13 cellular contexts compared by ENCODE assay signal in genomic region chr17:28346199-28346580, GRCh38. TPM values are rescaled to one million over a fixed set of nuclear protein-coding genes. Genes with fewer than 3 reads are reported as not detected.
A peak's percentile ranks its signal among the peaks of the same experiment; 100 is the strongest.
DNase-seq lines count a peak whose midpoint lies in the region; ATAC-seq, FAIRE-seq and TF ChIP-seq lines count a peak whose summit lies in the region.
"Had no signal": no experiment of that assay in that cellular context is flagged by ENCODE, and none has a peak within 500 bp of the region (broad histone marks: within the 10 kb centered on the region; RNA-seq: fewer than 3 reads in every experiment).

No MANE protein-coding gene starts in this region.

- peaks cover 27% of the 10 kb centered on the region for H3K36me3 Mint-ChIP-seq in astrocyte (ENCODE audit: low read depth, unreplicated experiment)

- no peaks in the 10 kb centered on the region for H3K9me1 ChIP-seq in keratinocyte (ENCODE audit: control insufficient read depth, extremely low read depth, insufficient read depth, low read length)

- H3K9ac ChIP-seq in astrocyte (ENCODE audit: low read length), result peak overlapping the region; percentile 54
- H3K9ac ChIP-seq in keratinocyte (ENCODE audit: control insufficient read depth, extremely low read depth, insufficient read depth, low read length), result no peak overlapping the region

- TF ChIP-seq EP300 in sigmoid colon (IDR thresholded peaks at IDR 0.05), result no peak

- H3K27me3 Mint-ChIP-seq in astrocyte (ENCODE audit: low read depth, unreplicated experiment), result no peaks in the 10 kb centered on the region
- H3K27me3 Mint-ChIP-seq: activated B cell treated with CpG ODN at 0.5 μM for 24 hours had no signal

- H4K20me1 ChIP-seq in astrocyte (ENCODE audit: insufficient read depth, low read length) (peaks cover 48% of the 10 kb centered on the region), keratinocyte (ENCODE audit: control insufficient read depth, extremely low read depth, insufficient read depth, low read length) (no peaks in the 10 kb centered on the region)

- no peaks in the 10 kb centered on the region for H3K9me3 ChIP-seq in cardiac muscle cell (ENCODE audit: low read depth)
- no peaks in the 10 kb centered on the region for H3K9me3 ChIP-seq in right cardiac atrium (ENCODE audit: control insufficient read depth, low read length)
- H3K9me3 ChIP-seq in astrocyte (ENCODE audit: insufficient read depth, low read depth, low read length), result no peaks in the 10 kb centered on the region
- no peaks in the 10 kb centered on the region for H3K9me3 ChIP-seq in keratinocyte (ENCODE audit: control insufficient read depth, low read depth, low read length)
- H3K9me3 ChIP-seq in thoracic aorta, result no peaks in the 10 kb centered on the region
- no peaks in the 10 kb centered on the region for H3K9me3 ChIP-seq in sigmoid colon

- dilution Hi-C loops in keratinocyte (cut with MboI; ENCODE audit: extremely low pct_ligation_motif_present, low sequenced_read_pairs), result no loop called here

- 70% methylated on average over 2 of the region's 2 CpGs for WGBS in right cardiac atrium
- 92 to 93% methylated on average over 2 of the region's 2 CpGs for WGBS in sigmoid colon, 2 donors

- H3K79me2 ChIP-seq in astrocyte (ENCODE audit: insufficient read depth, low read length) (peaks cover 28% of the 10 kb centered on the region), keratinocyte (ENCODE audit: control insufficient read depth, insufficient read depth, low read length) (peaks cover 6% of the 10 kb centered on the region)

- no peak for TF ChIP-seq POLR2A in sigmoid colon (IDR thresholded peaks at IDR 0.05)

- no peak for TF ChIP-seq CTCF in cardiac muscle cell (IDR thresholded peaks at IDR 0.05; ENCODE audit: low read depth, low read length)
- TF ChIP-seq CTCF in astrocyte (IDR thresholded peaks at IDR 0.05; ENCODE audit: insufficient read depth, low read depth, low read length), result no peak
- TF ChIP-seq CTCF in keratinocyte (optimal IDR thresholded peaks at IDR 0.05 in 1 of 3, IDR thresholded peaks at IDR 0.05 in 1 of 3, conservative IDR thresholded peaks at IDR 0.05 in 1 of 3; ENCODE audit: extremely low read depth in 1 of 3, insufficient read depth in 2 of 3, low read length in 3 of 3), result no peak
- no peak for TF ChIP-seq CTCF in thoracic aorta (IDR thresholded peaks at IDR 0.05)
- no peak for TF ChIP-seq CTCF in sigmoid colon (IDR thresholded peaks at IDR 0.05)

- H2AFZ ChIP-seq in astrocyte (ENCODE audit: low read depth, low read length) (no peak overlapping the region), keratinocyte (ENCODE audit: control insufficient read depth, low read length) (no peak overlapping the region)

- H3K4me2 ChIP-seq in astrocyte (ENCODE audit: low read length), result peak overlapping the region; percentile 57
- H3K4me2 ChIP-seq in keratinocyte (ENCODE audit: control insufficient read depth, extremely low read depth, insufficient read depth, low read depth, low read length), result peak overlapping the region; percentile 45

- DNase-seq in cardiac muscle cell (ENCODE audit: low read depth in 1 of 2, low spot score in 1 of 2) (peak; percentile 15 to 25), right cardiac atrium (no peak), astrocyte (ENCODE audit: low read depth) (peak; percentile 67), keratinocyte (ENCODE audit: low read depth, low spot score) (no peak), thoracic aorta (ENCODE audit: low spot score) (no peak), sigmoid colon (no peak)
- DNase-seq: activated B cell treated with CpG ODN at 0.5 μM for 24 hours; DND-41; NCI-H2029; stimulated activated CD4-positive, alpha-beta T cell treated with anti-CD3 and anti-CD28 coated beads, Interleukin-2, amount 100 ng/mL, for 24 hours had no signal

- H3K4me3 ChIP-seq in cardiac muscle cell (no peak overlapping the region), right cardiac atrium (ENCODE audit: low read length) (no peak overlapping the region), astrocyte (ENCODE audit: insufficient read depth, low read depth, low read length) (no peak overlapping the region), keratinocyte (ENCODE audit: control insufficient read depth in 2 of 3, extremely low read depth in 1 of 3, insufficient read depth in 2 of 3, low read depth in 1 of 3, low read length in 3 of 3) (no peak overlapping the region), thoracic aorta (no peak overlapping the region), sigmoid colon (no peak overlapping the region)
- H3K4me3 ChIP-seq: GM12878 had no signal

- H3K36me3 ChIP-seq in cardiac muscle cell (peaks cover 61% of the 10 kb centered on the region), astrocyte (ENCODE audit: insufficient read depth, low read length) (peaks cover 49% of the 10 kb centered on the region), keratinocyte (ENCODE audit: control insufficient read depth in 2 of 2, extremely low read depth in 1 of 2, insufficient read depth in 2 of 2, low read length in 2 of 2) (peaks cover 53 to 61% of the 10 kb centered on the region in 2 experiments), thoracic aorta (peaks cover 50% of the 10 kb centered on the region), sigmoid colon (peaks cover 45 to 99% (median 66%) of the 10 kb centered on the region in 4 donors)

- peaks cover 19% of the 10 kb centered on the region for H3K4me1 Mint-ChIP-seq in astrocyte (ENCODE audit: low read depth, unreplicated experiment)
- H3K4me1 Mint-ChIP-seq: activated B cell treated with CpG ODN at 0.5 μM for 24 hours had no signal

- H3K9me3 Mint-ChIP-seq in astrocyte (ENCODE audit: unreplicated experiment), result peaks cover 5% of the 10 kb centered on the region
- H3K9me3 Mint-ChIP-seq: activated B cell treated with CpG ODN at 0.5 μM for 24 hours had no signal

- intact Hi-C loops in right cardiac atrium (cut with DNase I) (no loop called here), sigmoid colon (cut with DNase I) (no loop called here)

- FAIRE-seq in astrocyte (lab: Jason Lieb, UNC), result no peak
- no peak for FAIRE-seq in keratinocyte (lab: Jason Lieb, UNC)
- FAIRE-seq: GM12878 had no signal

- no peak overlapping the region for H3K4me3 Mint-ChIP-seq in astrocyte (ENCODE audit: unreplicated experiment)
- H3K4me3 Mint-ChIP-seq: activated B cell treated with CpG ODN at 0.5 μM for 24 hours had no signal

- H3K27ac ChIP-seq in cardiac muscle cell (peak overlapping the region; percentile 88), right cardiac atrium (ENCODE audit: low read length) (no peak overlapping the region), astrocyte (ENCODE audit: low read depth, low read length) (peak overlapping the region; percentile 85), keratinocyte (ENCODE audit: control insufficient read depth, insufficient read depth, low read length) (peak overlapping the region; percentile 58), thoracic aorta (peak overlapping the region; percentile 73 to 84), sigmoid colon (peak overlapping the region in 1 of 4 donors; percentile 24)

- H3K27me3 ChIP-seq in cardiac muscle cell (no peaks in the 10 kb centered on the region), right cardiac atrium (ENCODE audit: control insufficient read depth, insufficient read depth) (no peaks in the 10 kb centered on the region), astrocyte (ENCODE audit: insufficient read depth, low read length) (no peaks in the 10 kb centered on the region), keratinocyte (ENCODE audit: control insufficient read depth, extremely low read depth, insufficient read depth, low read length) (no peaks in the 10 kb centered on the region), thoracic aorta (replicated peaks; ENCODE audit: insufficient read depth) (no peaks in the 10 kb centered on the region), sigmoid colon (no peaks in the 10 kb centered on the region)

- ATAC-seq in right cardiac atrium, result no peak
- ATAC-seq in thoracic aorta (ENCODE audit: insufficient number of reproducible peaks, low FRiP score, low read depth), result no peak
- ATAC-seq in HG02884 (IDR thresholded peaks at IDR 0.05; ENCODE audit: unreplicated experiment), result no peak
- no peak for ATAC-seq in GM21381 (IDR thresholded peaks at IDR 0.05; ENCODE audit: unreplicated experiment)

- H3K27ac Mint-ChIP-seq in astrocyte (ENCODE audit: unreplicated experiment), result peak overlapping the region; percentile 90
- H3K27ac Mint-ChIP-seq: activated B cell treated with CpG ODN at 0.5 μM for 24 hours had no signal

- peaks cover 2% of the 10 kb centered on the region for H3K4me1 ChIP-seq in cardiac muscle cell (ENCODE audit: low read depth)
- H3K4me1 ChIP-seq in right cardiac atrium (ENCODE audit: control insufficient read depth, insufficient read depth, low read length), result peaks cover 2% of the 10 kb centered on the region
- peaks cover 38% of the 10 kb centered on the region for H3K4me1 ChIP-seq in astrocyte (ENCODE audit: insufficient read depth, low read length)
- H3K4me1 ChIP-seq in keratinocyte (ENCODE audit: control insufficient read depth, extremely low read depth, insufficient read depth, low read length), result peaks cover 29% of the 10 kb centered on the region
- peaks cover 39 to 47% of the 10 kb centered on the region in 2 donors for H3K4me1 ChIP-seq in thoracic aorta (ENCODE audit: control insufficient read depth in 1 of 2, low read depth in 2 of 2)
- peaks cover 0 to 11% (median 0%) of the 10 kb centered on the region in 4 donors for H3K4me1 ChIP-seq in sigmoid colon

RNA-seq across cellular contexts. Expression of gene TNFAIP1, which starts 10.6 kb away (rescaled TPM):
- total RNA-seq in cardiac muscle cell, result 35.4 and 56.5 TPM in 2 replicates
- polyA plus RNA-seq in cardiac muscle cell, result 30.9 and 35.7 TPM in 2 replicates
- total RNA-seq in right cardiac atrium, result 10 to 100 TPM; 33.3 to 72.3 (median 34.7) TPM
- polyA plus RNA-seq in right cardiac atrium, result 20.1 TPM
- total RNA-seq in astrocyte, result 87.0 and 100 TPM in 2 replicates
- polyA plus RNA-seq in keratinocyte, result 63.1 to 84.6 TPM (median 82.0 TPM) in 3 replicates
- polyA plus RNA-seq in keratinocyte (2011; ENCODE audit: low read depth), result 30.8 TPM
- polyA plus RNA-seq in keratinocyte (2011; cell fraction: cytosol; rRNA removed), result 90.5 and 105 TPM in 2 replicates
- polyA plus RNA-seq in keratinocyte (2011; cell fraction: nucleus; rRNA removed), result 105 and 118 TPM in 2 replicates
- 51.5 and 59.5 TPM in 2 replicates for polyA plus RNA-seq in keratinocyte (2012; ENCODE audit: low replicate concordance)
- polyA minus RNA-seq in keratinocyte, result 78.9 to 236 TPM (median 118 TPM) in 3 replicates
- 67.0 TPM for polyA minus RNA-seq in keratinocyte (2011; cell fraction: cytosol; rRNA and poly(A)+ RNA removed)
- polyA minus RNA-seq in keratinocyte (2011; cell fraction: nucleus; rRNA and poly(A)+ RNA removed), result 49.1 and 75.9 TPM in 2 replicates
- total RNA-seq in thoracic aorta, result 10 to 100 TPM; 43.3 to 66.1 TPM
- 10 to 100 TPM; 14.6 to 20.8 (median 17.1) TPM for total RNA-seq in sigmoid colon
- 10 to 100 TPM; 15.0 to 18.5 (median 17.9) TPM for polyA plus RNA-seq in sigmoid colon

RNA-seq across cellular contexts. Expression of gene IFT20, which starts 10.9 kb away (rescaled TPM):
- total RNA-seq in cardiac muscle cell (41.9 and 45.6 TPM in 2 replicates), right cardiac atrium (10 to 100 TPM; 20.6 to 22.8 (median 21.3) TPM), astrocyte (69.9 and 70.4 TPM in 2 replicates), thoracic aorta (10 to 100 TPM; 37.4 to 38.4 TPM), sigmoid colon (10 to 100 TPM; 48.5 to 73.6 (median 58.1) TPM)
- polyA plus RNA-seq in cardiac muscle cell (69.5 and 73.8 TPM in 2 replicates), right cardiac atrium (27.0 TPM), keratinocyte (19.9 to 28.7 TPM (median 27.1 TPM) in 3 replicates), sigmoid colon (10 to 100 TPM; 32.5 to 65.2 (median 59.5) TPM)
- 58.3 TPM for polyA plus RNA-seq in keratinocyte (2011; ENCODE audit: low read depth)
- 19.9 and 24.8 TPM in 2 replicates for polyA plus RNA-seq in keratinocyte (2011; cell fraction: cytosol; rRNA removed)
- 13.1 and 21.9 TPM in 2 replicates for polyA plus RNA-seq in keratinocyte (2011; cell fraction: nucleus; rRNA removed)
- polyA plus RNA-seq in keratinocyte (2012; ENCODE audit: low replicate concordance), result 17.5 and 39.5 TPM in 2 replicates
- polyA minus RNA-seq in keratinocyte, result 3.1 to 9.9 TPM (median 9.8 TPM) in 3 replicates
- 11.3 TPM for polyA minus RNA-seq in keratinocyte (2011; cell fraction: cytosol; rRNA and poly(A)+ RNA removed)
- 1.5 and 5.0 TPM in 2 replicates for polyA minus RNA-seq in keratinocyte (2011; cell fraction: nucleus; rRNA and poly(A)+ RNA removed)

RNA-seq across cellular contexts. Expression of gene POLDIP2, which starts 11.1 kb away (rescaled TPM):
- total RNA-seq in cardiac muscle cell (124 and 164 TPM in 2 replicates), right cardiac atrium (10 to 100 TPM; 97.1 to 99.8 (median 98.6) TPM), astrocyte (78.6 and 79.1 TPM in 2 replicates), thoracic aorta (10 to 100 TPM; 54.9 to 68.2 TPM), sigmoid colon (10 to 100 TPM; 55.8 to 65.6 (median 59.3) TPM)
- polyA plus RNA-seq in cardiac muscle cell (141 and 147 TPM in 2 replicates), right cardiac atrium (95.6 TPM), keratinocyte (88.7 to 105 TPM (median 90.2 TPM) in 3 replicates), sigmoid colon (10 to 100 TPM; 66.1 to 80.5 (median 75.6) TPM)
- 20.9 TPM for polyA plus RNA-seq in keratinocyte (2011; ENCODE audit: low read depth)
- 84.0 and 88.6 TPM in 2 replicates for polyA plus RNA-seq in keratinocyte (2011; cell fraction: cytosol; rRNA removed)
- polyA plus RNA-seq in keratinocyte (2011; cell fraction: nucleus; rRNA removed), result 46.4 and 52.3 TPM in 2 replicates
- polyA plus RNA-seq in keratinocyte (2012; ENCODE audit: low replicate concordance), result 84.6 and 91.7 TPM in 2 replicates
- polyA minus RNA-seq in keratinocyte, result 69.6 to 107 TPM (median 72.8 TPM) in 3 replicates
- 70.4 TPM for polyA minus RNA-seq in keratinocyte (2011; cell fraction: cytosol; rRNA and poly(A)+ RNA removed)
- polyA minus RNA-seq in keratinocyte (2011; cell fraction: nucleus; rRNA and poly(A)+ RNA removed), result 19.5 and 30.5 TPM in 2 replicates

RNA-seq across cellular contexts. Expression of gene SEBOX, which starts 18.8 kb away (rescaled TPM):
- not detected in 2 replicates for total RNA-seq in cardiac muscle cell
- polyA plus RNA-seq in cardiac muscle cell, result 0.44 TPM in 1 of 2 replicates, not detected in the other
- total RNA-seq in right cardiac atrium, result not detected
- not detected for polyA plus RNA-seq in right cardiac atrium
- not detected in 2 replicates for total RNA-seq in astrocyte
- polyA plus RNA-seq in keratinocyte, result not detected in 3 replicates
- polyA plus RNA-seq in keratinocyte (2011; ENCODE audit: low read depth), result not detected
- not detected in 2 replicates for polyA plus RNA-seq in keratinocyte (2011; cell fraction: cytosol; rRNA removed)
- polyA plus RNA-seq in keratinocyte (2011; cell fraction: nucleus; rRNA removed), result not detected in 2 replicates
- not detected in 2 replicates for polyA plus RNA-seq in keratinocyte (2012; ENCODE audit: low replicate concordance)
- polyA minus RNA-seq in keratinocyte, result not detected in 3 replicates
- not detected for polyA minus RNA-seq in keratinocyte (2011; cell fraction: cytosol; rRNA and poly(A)+ RNA removed)
- not detected in 2 replicates for polyA minus RNA-seq in keratinocyte (2011; cell fraction: nucleus; rRNA and poly(A)+ RNA removed)
- not detected for total RNA-seq in thoracic aorta
- not detected for total RNA-seq in sigmoid colon
- polyA plus RNA-seq in sigmoid colon, result not detected
- total RNA-seq: activated B cell treated with CpG ODN at 0.5 μM for 24 hours, GM12878 had no signal
- polyA plus RNA-seq: GM12878 had no signal

RNA-seq across cellular contexts. Expression of gene VTN, which starts 23.9 kb away (rescaled TPM):
- total RNA-seq in cardiac muscle cell (4.3 and 5.2 TPM in 2 replicates), right cardiac atrium (10 to 100 TPM in 1 of 4 donors, 1 to 10 TPM in 3; 3.8 to 10.5 (median 4.1) TPM), astrocyte (1.4 and 2.7 TPM in 2 replicates), thoracic aorta (1 to 10 TPM; 1.1 to 3.1 TPM), sigmoid colon (1 to 10 TPM in 1 of 4 donors, under 1 TPM in 3; 0.16 to 1.9 (median 0.38) TPM)
- polyA plus RNA-seq in cardiac muscle cell (3.4 and 5.6 TPM in 2 replicates), right cardiac atrium (3.8 TPM), keratinocyte (0.05 TPM in 1 of 3 replicates, not detected in the others), sigmoid colon (under 1 TPM in 2 of 3 donors, not detected in 1; 0.45 to 0.60 TPM)
- not detected for polyA plus RNA-seq in keratinocyte (2011; ENCODE audit: low read depth)
- not detected in 2 replicates for polyA plus RNA-seq in keratinocyte (2011; cell fraction: cytosol; rRNA removed)
- 0.11 and 0.20 TPM in 2 replicates for polyA plus RNA-seq in keratinocyte (2011; cell fraction: nucleus; rRNA removed)
- 0.16 TPM in 1 of 2 replicates, not detected in the other for polyA plus RNA-seq in keratinocyte (2012; ENCODE audit: low replicate concordance)
- not detected in 3 replicates for polyA minus RNA-seq in keratinocyte
- polyA minus RNA-seq in keratinocyte (2011; cell fraction: cytosol; rRNA and poly(A)+ RNA removed), result not detected
- 0.39 and 0.42 TPM in 2 replicates for polyA minus RNA-seq in keratinocyte (2011; cell fraction: nucleus; rRNA and poly(A)+ RNA removed)

Comparison
In these comparisons a context has a peak if more than half of its experiments do, and no peak if none do; other contexts are left out.
1. DNase-seq: peak in cardiac muscle cell (2 of 2) and astrocyte (single experiment); none in right cardiac atrium (0 of 3), keratinocyte (single experiment), thoracic aorta (single experiment) and sigmoid colon (single experiment).